ENCODE assay signal across 16 cellular contexts in the genomic region with DNA sequence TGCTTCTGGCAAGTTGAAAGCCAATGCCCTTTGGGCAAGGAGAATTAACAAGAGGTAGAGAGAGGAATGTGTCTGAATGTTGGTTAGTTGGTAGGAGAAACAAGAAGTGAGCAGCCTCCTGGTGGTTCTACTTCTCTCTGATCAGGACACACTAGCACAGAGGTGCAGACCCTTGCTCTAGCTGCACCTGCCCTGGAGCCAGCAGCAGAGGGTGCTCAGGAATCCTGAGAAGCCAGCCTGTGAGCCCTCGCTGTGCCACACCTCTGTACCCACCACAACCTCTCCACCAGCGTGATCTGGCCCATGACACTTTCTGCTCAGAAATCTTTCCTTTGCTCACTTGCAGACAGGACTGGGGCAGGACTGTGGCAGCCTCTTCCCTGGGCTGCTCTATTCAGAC.
DNase-seq lines count a peak whose midpoint lies in the region; ATAC-seq and TF ChIP-seq lines count a peak whose summit lies in the region.
"Had no signal": no experiment of that assay in that cellular context is flagged by ENCODE, and none has a peak within 500 bp of the region (broad histone marks: within the 10 kb centered on the region; RNA-seq: fewer than 3 reads in every experiment).

No MANE protein-coding gene starts in this region.

- H2AFZ ChIP-seq in HCT116 (ENCODE audit: low read depth, low read length, poor library complexity, severe bottlenecking) = no peak overlapping the region
- no peak overlapping the region for H2AFZ ChIP-seq in PC-9

- no peaks in the 10 kb centered on the region for H4K20me1 ChIP-seq in HCT116 (ENCODE audit: insufficient read depth)
- H4K20me1 ChIP-seq in PC-9 (ENCODE audit: insufficient read depth) = no peaks in the 10 kb centered on the region
- H4K20me1 ChIP-seq: BLaER1 treated with 17β-estradiol and CSF1 and Interleukin-3, amounts not matched to agents 10 nM and 100 nM had no signal

- RAD21 ChIA-PET in HCT116 (lab: Charles Lee; ENCODE audit: low non-redundant PET in 1 of 2, low total read pairs in 2 of 2, uncharacterized antibody in 2 of 2, unreplicated experiment in 2 of 2) = no interaction called here

- H3K27me3 Mint-ChIP-seq in osteocyte (ENCODE audit: unreplicated experiment) = peaks cover 36% of the 10 kb centered on the region

- H3K27ac ChIP-seq in HCT116 (ENCODE audit: low read depth, low read length) (no peak overlapping the region), PC-9 (no peak overlapping the region)
- H3K27ac ChIP-seq: BLaER1 treated with 17β-estradiol and CSF1 and Interleukin-3, amounts not matched to agents 10 nM and 100 nM had no signal

- peak; percentile 12 for DNase-seq in ELF-1 (ENCODE audit: low read depth, low spot score)
- DNase-seq in HCT116 (ENCODE audit: low read depth, low spot score) = no peak
- peak; percentile 5 for DNase-seq in SW480 (ENCODE audit: low spot score)
- DNase-seq in left kidney (ENCODE audit: low read depth, low spot score) = peak; percentile 56
- DNase-seq in PC-9 = no peak
- no peak for DNase-seq in osteocyte (ENCODE audit: extremely low spot score, unreplicated experiment)
- DNase-seq: CD8-positive, alpha-beta memory T cell; DMS79; MM.1S; NCI-H1092; NCI-H1436 treated with DMSO at 0.1 percent for 48 hours; NCI-H2029 treated with DMSO at 0.1 percent for 48 hours; NCI-H510A; NCI-H748 treated with DMSO at 0.1 percent for 48 hours had no signal

- peak; percentile 49; the same call in 1 of the 2 replicates for ATAC-seq in HCT116
- ATAC-seq in GM18502 (IDR thresholded peaks at IDR 0.05; ENCODE audit: poor library complexity, unreplicated experiment) = no peak

- H3K4me2 ChIP-seq in HCT116 (ENCODE audit: low read length) = no peak overlapping the region
- H3K4me2 ChIP-seq in PC-9 = no peak overlapping the region
- H3K4me2 ChIP-seq: BLaER1 treated with 17β-estradiol and CSF1 and Interleukin-3, amounts not matched to agents 10 nM and 100 nM had no signal

- H3K9me2 ChIP-seq in HCT116 (ENCODE audit: insufficient read depth) (no peaks in the 10 kb centered on the region), PC-9 (ENCODE audit: insufficient read depth) (no peaks in the 10 kb centered on the region)

- no peak overlapping the region for H3K9ac ChIP-seq in HCT116 (ENCODE audit: low read length)
- H3K9ac ChIP-seq: BLaER1 treated with 17β-estradiol and CSF1 and Interleukin-3, amounts not matched to agents 10 nM and 100 nM had no signal

- POLR2A ChIA-PET in HCT116 (lab: Charles Lee) = no interaction called here
- POLR2A ChIA-PET in PC-9 (lab: Charles Lee; ENCODE audit: unreplicated experiment) = no interaction called here

- no peak overlapping the region for H3K27ac Mint-ChIP-seq in osteocyte (ENCODE audit: unreplicated experiment)

- TF ChIP-seq CTCF in HCT116 (IDR thresholded peaks at IDR 0.05 in 2 of 3, conservative IDR thresholded peaks at IDR 0.05 in 1 of 3; ENCODE audit: borderline replicate concordance in 1 of 3, insufficient read depth in 1 of 3, low read depth in 2 of 3, low read length in 2 of 3) = no peak
- no peak for TF ChIP-seq CTCF in PC-9 (conservative IDR thresholded peaks at IDR 0.05)
- TF ChIP-seq CTCF in osteocyte (IDR thresholded peaks at IDR 0.05) = no peak

- H3K9me3 Mint-ChIP-seq in osteocyte (ENCODE audit: unreplicated experiment) = no peaks in the 10 kb centered on the region
- H3K9me3 Mint-ChIP-seq: CD8-positive, alpha-beta memory T cell had no signal

- H3K9me3 ChIP-seq in HCT116 (ENCODE audit: control insufficient read depth in 1 of 2, insufficient read depth in 1 of 2, low read depth in 1 of 2, low read length in 2 of 2) (no peaks in the 10 kb centered on the region), PC-9 (ENCODE audit: insufficient read depth, low read depth) (peaks cover 6% of the 10 kb centered on the region; the same call in 1 of the 2 replicates)
- H3K9me3 ChIP-seq: BLaER1 treated with 17β-estradiol and CSF1 and Interleukin-3, amounts not matched to agents 10 nM and 100 nM had no signal

- CTCF ChIA-PET in HCT116 (lab: Charles Lee) (no interaction called here), PC-9 (lab: Charles Lee) (no interaction called here)

- H3K36me3 ChIP-seq in HCT116 (ENCODE audit: control insufficient read depth in 1 of 2, insufficient read depth in 2 of 2, low read length in 2 of 2) = no peaks in the 10 kb centered on the region
- no peaks in the 10 kb centered on the region for H3K36me3 ChIP-seq in PC-9 (ENCODE audit: low read depth)
- H3K36me3 ChIP-seq: BLaER1 treated with 17β-estradiol and CSF1 and Interleukin-3, amounts not matched to agents 10 nM and 100 nM had no signal

- TF ChIP-seq RAD21 in HCT116 (IDR thresholded peaks at IDR 0.05; ENCODE audit: low read depth) = 0 out of 2 replicates have a peak, but pooled peaks have one; percentile 9

- H3K4me3 Mint-ChIP-seq in osteocyte (ENCODE audit: unreplicated experiment) = no peak overlapping the region
- H3K4me3 Mint-ChIP-seq: CD8-positive, alpha-beta memory T cell had no signal

- H3K27me3 ChIP-seq in HCT116 (ENCODE audit: insufficient read depth, low read length) (peaks cover 17% of the 10 kb centered on the region), PC-9 (ENCODE audit: insufficient read depth, low read depth) (0 out of 2 replicates have a peak, but pooled peaks cover 4% of the 10 kb centered on the region)
- H3K27me3 ChIP-seq: BLaER1 treated with 17β-estradiol and CSF1 and Interleukin-3, amounts not matched to agents 10 nM and 100 nM had no signal

- H3K79me2 ChIP-seq in HCT116 (ENCODE audit: insufficient read depth, low read length) = no peaks in the 10 kb centered on the region
- no peaks in the 10 kb centered on the region for H3K79me2 ChIP-seq in PC-9 (ENCODE audit: low read depth)

- H3K36me3 Mint-ChIP-seq in osteocyte (ENCODE audit: unreplicated experiment) = no peaks in the 10 kb centered on the region
- H3K36me3 Mint-ChIP-seq: CD8-positive, alpha-beta memory T cell had no signal

- H3K4me1 ChIP-seq in HCT116 (ENCODE audit: control insufficient read depth in 1 of 2, insufficient read depth in 2 of 2, low read length in 2 of 2) (no peaks in the 10 kb centered on the region), PC-9 (replicated peaks; ENCODE audit: insufficient read depth) (no peaks in the 10 kb centered on the region)
- H3K4me1 ChIP-seq: BLaER1 treated with 17β-estradiol and CSF1 and Interleukin-3, amounts not matched to agents 10 nM and 100 nM had no signal

- no peak for TF ChIP-seq POLR2A in HCT116 (IDR thresholded peaks at IDR 0.05; ENCODE audit: borderline replicate concordance, extremely low read depth, insufficient read depth, insufficient read length)

- BruUV-seq in HCT116 (replicated peaks; lab: Mats Ljungman, UMichigan) (no TSS peak), PC-9 (replicated peaks; lab: Mats Ljungman, UMichigan) (no TSS peak)

- intact Hi-C loops in HCT116 (cut with micrococcal nuclease) (no loop called here), PC-9 (cut with micrococcal nuclease; ENCODE audit: unreplicated experiment) (no loop called here)

- H3F3A ChIP-seq in PC-9 (ENCODE audit: insufficient read depth, low read depth) = no peaks in the 10 kb centered on the region

- H3K4me1 Mint-ChIP-seq in osteocyte (ENCODE audit: unreplicated experiment) = peaks cover 7% of the 10 kb centered on the region
- H3K4me1 Mint-ChIP-seq: CD8-positive, alpha-beta memory T cell had no signal

- H3K4me3 ChIP-seq in HCT116 (replicated peaks in 1 of 2; ENCODE audit: low read depth in 1 of 2, low read length in 2 of 2) (no peak overlapping the region), PC-9 (no peak overlapping the region)
- H3K4me3 ChIP-seq: BLaER1 treated with 17β-estradiol and CSF1 and Interleukin-3, amounts not matched to agents 10 nM and 100 nM had no signal

TF ChIP-seq in HCT116, 20 proteins besides CTCF, POLR2A, EP300 and RAD21:
- TF ChIP-seq, protein P1, sequence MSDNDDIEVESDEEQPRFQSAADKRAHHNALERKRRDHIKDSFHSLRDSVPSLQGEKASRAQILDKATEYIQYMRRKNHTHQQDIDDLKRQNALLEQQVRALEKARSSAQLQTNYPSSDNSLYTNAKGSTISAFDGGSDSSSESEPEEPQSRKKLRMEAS (IDR thresholded peaks at IDR 0.05) = no peak
- TF ChIP-seq, protein P2, sequence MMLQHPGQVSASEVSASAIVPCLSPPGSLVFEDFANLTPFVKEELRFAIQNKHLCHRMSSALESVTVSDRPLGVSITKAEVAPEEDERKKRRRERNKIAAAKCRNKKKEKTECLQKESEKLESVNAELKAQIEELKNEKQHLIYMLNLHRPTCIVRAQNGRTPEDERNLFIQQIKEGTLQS (IDR thresholded peaks at IDR 0.05) = no peak
- no peak for TF ChIP-seq POLR2AphosphoS5 (IDR thresholded peaks at IDR 0.05; ENCODE audit: low read depth, low read length)
TF ChIP-seq in HCT116: peak in this region for 0.

Comparison
In these comparisons a context has a peak if more than half of its experiments do, and no peak if none do; other contexts are left out.
1. DNase-seq: peak in ELF-1 (single experiment), SW480 (single experiment) and left kidney (single experiment); none in HCT116 (single experiment), PC-9 (0 of 2) and osteocyte (single experiment).